8 cellular contexts compared by ENCODE assay signal in the genomic region with DNA sequence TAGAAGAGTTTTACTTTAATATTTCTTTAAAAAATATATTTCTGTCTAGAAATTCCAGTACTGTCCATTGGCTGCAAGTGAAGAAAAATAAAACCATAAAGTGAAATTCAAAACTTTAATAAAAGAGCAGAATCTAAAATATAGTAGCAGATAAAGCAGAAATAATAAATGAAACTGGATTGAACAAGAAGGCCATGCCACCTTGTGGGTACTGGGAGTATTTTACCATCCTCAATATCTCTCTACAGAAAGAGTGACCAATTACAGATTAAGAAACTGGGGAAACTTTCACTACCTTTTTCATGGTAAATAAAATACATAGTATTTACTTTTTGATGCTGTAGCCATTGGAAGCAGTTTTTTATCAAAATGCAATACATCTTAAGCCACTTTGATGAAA.
DNase-seq lines count a peak whose midpoint lies in the region; ATAC-seq, FAIRE-seq and TF ChIP-seq lines count a peak whose summit lies in the region.

No MANE protein-coding gene starts in this region.

- H3K9me1 ChIP-seq in endothelial cell of umbilical vein (replicated peaks; ENCODE audit: control insufficient read depth, extremely low read depth, insufficient read depth, low read length) = no peaks in the 10 kb centered on the region

- H3K9ac ChIP-seq in endothelial cell of umbilical vein (replicated peaks; ENCODE audit: extremely low read depth, insufficient read depth, low read length) = no peak overlapping the region

- no peak overlapping the region for H3K4me3 ChIP-seq in AG09309 (ENCODE audit: control insufficient read depth, low read depth, low read length)
- H3K4me3 ChIP-seq in endothelial cell of umbilical vein (replicated peaks in 1 of 3; ENCODE audit: insufficient read depth in 1 of 3, low read depth in 1 of 3, low read length in 3 of 3) = no peak overlapping the region

- TF ChIP-seq CTCF in AG09309 (IDR thresholded peaks at IDR 0.05; ENCODE audit: control insufficient read depth, insufficient read depth, low read depth, low read length, missing control alignments) = peak; percentile 59
- TF ChIP-seq CTCF in endothelial cell of umbilical vein (IDR thresholded peaks at IDR 0.05; ENCODE audit: extremely low read depth in 1 of 2, insufficient read depth in 1 of 2, low read depth in 1 of 2, low read length in 2 of 2) = peak; percentile 10 to 48

- H4K20me1 ChIP-seq in endothelial cell of umbilical vein (replicated peaks; ENCODE audit: control insufficient read depth, extremely low read depth, insufficient read depth, low read length) = no peaks in the 10 kb centered on the region

- BruUV-seq in endothelial cell of umbilical vein (replicated peaks; lab: Mats Ljungman, UMichigan) = no TSS peak

- TF ChIP-seq POLR2A in endothelial cell of umbilical vein (IDR thresholded peaks at IDR 0.05; ENCODE audit: low read depth, low read length) = no peak

- no peaks in the 10 kb centered on the region for H3K9me3 ChIP-seq in endothelial cell of umbilical vein (replicated peaks; ENCODE audit: control insufficient read depth, insufficient read depth, low read length)

- H3K4me3 Mint-ChIP-seq in stimulated activated naive B cell treated with anti-CD40 and anti-IgM and Interleukin-4, amounts not matched to agents 10 μg/mL and 1 μg/mL and 100 μg/mL, for 72 hours = no peak overlapping the region
- no peak overlapping the region for H3K4me3 Mint-ChIP-seq in activated T-cell treated with anti-CD3 and anti-CD28 coated beads, Interleukin-2, amount 50 U/mL, for 72 hours

- H2AFZ ChIP-seq in endothelial cell of umbilical vein (ENCODE audit: low read depth, low read length) = no peak overlapping the region

- H3K27me3 ChIP-seq in endothelial cell of umbilical vein (ENCODE audit: control insufficient read depth in 2 of 2, insufficient read depth in 2 of 2, low read length in 2 of 2) = peaks cover 2 to 3% of the 10 kb centered on the region in 2 experiments

- H3K27ac ChIP-seq in endothelial cell of umbilical vein (ENCODE audit: insufficient read depth, low read depth, low read length) (no peak overlapping the region), substantia nigra (ENCODE audit: low read depth, low read length, poor library complexity, severe bottlenecking) (no peak overlapping the region)

- FAIRE-seq in GM19239 (lab: Jason Lieb, UNC) (peak; percentile 42), endothelial cell of umbilical vein (lab: Jason Lieb, UNC) (no peak)

- H3K79me2 ChIP-seq in endothelial cell of umbilical vein (ENCODE audit: control insufficient read depth, insufficient read depth, low read length) = no peaks in the 10 kb centered on the region

- dilution Hi-C loops in endothelial cell of umbilical vein (cut with MboI; ENCODE audit: extremely low pct_ligation_motif_present, low sequenced_read_pairs) = no loop called here

- POLR2A ChIA-PET in endothelial cell of umbilical vein (lab: Charles Lee) = no interaction called here

- no peaks in the 10 kb centered on the region for H3K27me3 Mint-ChIP-seq in stimulated activated naive B cell treated with anti-CD40 and anti-IgM and Interleukin-4, amounts not matched to agents 10 μg/mL and 1 μg/mL and 100 μg/mL, for 72 hours
- peaks cover 8% of the 10 kb centered on the region for H3K27me3 Mint-ChIP-seq in activated T-cell treated with anti-CD3 and anti-CD28 coated beads, Interleukin-2, amount 50 U/mL, for 72 hours (ENCODE audit: low read depth)

- no peaks in the 10 kb centered on the region for H3K4me1 ChIP-seq in endothelial cell of umbilical vein (ENCODE audit: control insufficient read depth, extremely low read depth, insufficient read depth, low read length)

- DNase-seq in AG09309 (ENCODE audit: low read depth) (peak; percentile 14), GM19239 (ENCODE audit: insufficient read length, low spot score) (no peak), NCI-H526 treated with DMSO at 0.1 percent for 48 hours (lab: John Stamatoyannopoulos, UW) (peak; percentile 14), endothelial cell of umbilical vein (ENCODE audit: low read depth, low spot score) (peak; percentile 31), substantia nigra (lab: John Stamatoyannopoulos, UW) (no peak)
- no peak for DNase-seq in stimulated activated naive B cell treated with anti-CD40 and anti-IgM and Interleukin-4, amounts not matched to agents 10 μg/mL and 1 μg/mL and 100 μg/mL, for 72 hours
- DNase-seq in activated T-cell treated with anti-CD3 and anti-CD28 coated beads, Interleukin-2, amount 50 U/mL, for 72 hours = no peak

- peaks cover 1 to 5% of the 10 kb centered on the region in 2 donors for H3K9me3 Mint-ChIP-seq in stimulated activated naive B cell treated with anti-CD40 and anti-IgM and Interleukin-4, amounts not matched to agents 10 μg/mL and 1 μg/mL and 100 μg/mL, for 72 hours
- H3K9me3 Mint-ChIP-seq in activated T-cell treated with anti-CD3 and anti-CD28 coated beads, Interleukin-2, amount 50 U/mL, for 72 hours = peaks cover 9% of the 10 kb centered on the region in 2 donors

- peak; percentile 38 to 49 for ATAC-seq in stimulated activated naive B cell treated with anti-CD40 and anti-IgM and Interleukin-4, amounts not matched to agents 10 μg/mL and 1 μg/mL and 100 μg/mL, for 72 hours (replicated peaks)
- no peak for ATAC-seq in GM21515 (IDR thresholded peaks at IDR 0.05; ENCODE audit: unreplicated experiment)
- no peak for ATAC-seq in activated T-cell treated with anti-CD3 and anti-CD28 coated beads, Interleukin-2, amount 50 U/mL, for 72 hours (replicated peaks in 1 of 2)

- peaks cover 38 to 78% of the 10 kb centered on the region in 2 donors for H3K4me1 Mint-ChIP-seq in stimulated activated naive B cell treated with anti-CD40 and anti-IgM and Interleukin-4, amounts not matched to agents 10 μg/mL and 1 μg/mL and 100 μg/mL, for 72 hours
- peaks cover 70% of the 10 kb centered on the region for H3K4me1 Mint-ChIP-seq in activated T-cell treated with anti-CD3 and anti-CD28 coated beads, Interleukin-2, amount 50 U/mL, for 72 hours (ENCODE audit: low read depth)

- CTCF ChIA-PET in endothelial cell of umbilical vein (lab: Charles Lee) = interaction anchor here (0.7 to 1.2 kb wide), 15 partner anchors 18 to 1872 kb away, joined by 3 to 22 read pairs (median 4); no protein-coding TSS in a partner anchor

- no peaks in the 10 kb centered on the region for H3K36me3 ChIP-seq in endothelial cell of umbilical vein (ENCODE audit: control insufficient read depth in 2 of 2, extremely low read depth in 1 of 2, insufficient read depth in 2 of 2, low read length in 2 of 2)

- intact Hi-C loops in endothelial cell of umbilical vein (cut with micrococcal nuclease) = loop anchor here (2.0 to 10.0 kb wide), 4 partner anchors 164 to 1526 kb away; no protein-coding TSS in a partner anchor

- peaks cover 4% of the 10 kb centered on the region in 2 donors for H3K36me3 Mint-ChIP-seq in stimulated activated naive B cell treated with anti-CD40 and anti-IgM and Interleukin-4, amounts not matched to agents 10 μg/mL and 1 μg/mL and 100 μg/mL, for 72 hours
- peaks cover 8 to 19% of the 10 kb centered on the region in 2 donors for H3K36me3 Mint-ChIP-seq in activated T-cell treated with anti-CD3 and anti-CD28 coated beads, Interleukin-2, amount 50 U/mL, for 72 hours (ENCODE audit: insufficient read depth in 2 of 2)

- no peak overlapping the region for H3K27ac Mint-ChIP-seq in stimulated activated naive B cell treated with anti-CD40 and anti-IgM and Interleukin-4, amounts not matched to agents 10 μg/mL and 1 μg/mL and 100 μg/mL, for 72 hours
- H3K27ac Mint-ChIP-seq in activated T-cell treated with anti-CD3 and anti-CD28 coated beads, Interleukin-2, amount 50 U/mL, for 72 hours = no peak overlapping the region

- no peak overlapping the region for H3K4me2 ChIP-seq in endothelial cell of umbilical vein (ENCODE audit: insufficient read depth, low read length)

TF ChIP-seq in endothelial cell of umbilical vein, 7 proteins besides CTCF, POLR2A, EP300 and RAD21:
- TF ChIP-seq FOS (IDR thresholded peaks at IDR 0.05; ENCODE audit: borderline replicate concordance, insufficient read depth, low read length) (no peak), POLR2AphosphoS5 (IDR thresholded peaks at IDR 0.05; ENCODE audit: insufficient read depth, low read depth, low read length) (no peak), EZH2 (IDR thresholded peaks at IDR 0.05; ENCODE audit: borderline replicate concordance, low read depth, low read length, severe bottlenecking) (no peak), MAX (IDR thresholded peaks at IDR 0.05; ENCODE audit: insufficient read depth, insufficient read length) (no peak), JUN (IDR thresholded peaks at IDR 0.05; ENCODE audit: borderline replicate concordance, insufficient read depth, insufficient read length, low read depth) (no peak), GATA2 (IDR thresholded peaks at IDR 0.05; ENCODE audit: insufficient read depth, insufficient read length, low read depth, low read length) (no peak), MYC (IDR thresholded peaks at IDR 0.05; ENCODE audit: low read depth, low read length) (no peak)
TF ChIP-seq in endothelial cell of umbilical vein: peak in this region for 0.

Comparison
In these comparisons a context has a peak if more than half of its experiments do, and no peak if none do; other contexts are left out.
1. DNase-seq: peak in AG09309 (single experiment), NCI-H526 treated with DMSO at 0.1 percent for 48 hours (single experiment) and endothelial cell of umbilical vein (single experiment); none in GM19239 (single experiment), stimulated activated naive B cell treated with anti-CD40 and anti-IgM and Interleukin-4, amounts not matched to agents 10 μg/mL and 1 μg/mL and 100 μg/mL, for 72 hours (single experiment), activated T-cell treated with anti-CD3 and anti-CD28 coated beads, Interleukin-2, amount 50 U/mL, for 72 hours (0 of 2) and substantia nigra (0 of 49).
2. ATAC-seq: peak in stimulated activated naive B cell treated with anti-CD40 and anti-IgM and Interleukin-4, amounts not matched to agents 10 μg/mL and 1 μg/mL and 100 μg/mL, for 72 hours (2 of 2); none in GM21515 (single experiment) and activated T-cell treated with anti-CD3 and anti-CD28 coated beads, Interleukin-2, amount 50 U/mL, for 72 hours (0 of 2).